20 cellular contexts compared by ENCODE assay signal in genomic region chr3:16596352-16597032, GRCh38. TPM values are rescaled to one million over a fixed set of nuclear protein-coding genes. Genes with fewer than 3 reads are reported as not detected.
DNase-seq lines count a peak whose midpoint lies in the region; ATAC-seq, FAIRE-seq and TF ChIP-seq lines count a peak whose summit lies in the region.
"Had no signal": no experiment of that assay in that cellular context is flagged by ENCODE, and none has a peak within 500 bp of the region (broad histone marks: within the 10 kb centered on the region; RNA-seq: fewer than 3 reads in every experiment).

No MANE protein-coding gene starts in this region.

- TF ChIP-seq CTCF in osteoblast (IDR thresholded peaks at IDR 0.05; ENCODE audit: extremely low read depth, low read depth, low read length) = no peak

- H3K4me1 Mint-ChIP-seq in activated CD4-positive, alpha-beta memory T cell treated with anti-CD3 and anti-CD28 coated beads for 36 hours (ENCODE audit: low read depth) = peaks cover 28% of the 10 kb centered on the region
- H3K4me1 Mint-ChIP-seq: central memory CD8-positive, alpha-beta T cell; GM23338 had no signal

- no peak overlapping the region for H3K4me2 ChIP-seq in osteoblast (ENCODE audit: insufficient read depth, low read length)
- H3K4me2 ChIP-seq: BLaER1 treated with 17β-estradiol and CSF1 and Interleukin-3, amounts not matched to agents 10 nM and 100 nM; GM23338 had no signal

- H3K9me3 Mint-ChIP-seq in activated CD4-positive, alpha-beta memory T cell treated with anti-CD3 and anti-CD28 coated beads for 36 hours = no peaks in the 10 kb centered on the region
- H3K9me3 Mint-ChIP-seq: central memory CD8-positive, alpha-beta T cell; GM23338 had no signal

- no peaks in the 10 kb centered on the region for H3K79me2 ChIP-seq in osteoblast (ENCODE audit: insufficient read depth, low read length)

- CTCF ChIA-PET in activated CD4-positive, alpha-beta memory T cell treated with anti-CD3 and anti-CD28 coated beads for 36 hours (lab: Charles Lee) = interaction anchor here (0.6 to 3.4 kb wide), 9 partner anchors 15 to 636 kb away, joined by 3 to 18 read pairs (median 4); partner anchors contain the start of genes DPH3 and OXNAD1

- FAIRE-seq in GM12892 (lab: Jason Lieb, UNC) = peak; percentile 60
- FAIRE-seq: endothelial cell of umbilical vein had no signal

- no peaks in the 10 kb centered on the region for H3K4me1 ChIP-seq in osteoblast (ENCODE audit: insufficient read depth, low read length)
- H3K4me1 ChIP-seq: BLaER1 treated with 17β-estradiol and CSF1 and Interleukin-3, amounts not matched to agents 10 nM and 100 nM; testis had no signal

- no peaks in the 10 kb centered on the region for H3K36me3 Mint-ChIP-seq in activated CD4-positive, alpha-beta memory T cell treated with anti-CD3 and anti-CD28 coated beads for 36 hours

- no peak overlapping the region for H3K27ac ChIP-seq in osteoblast (ENCODE audit: low read depth, low read length)
- H3K27ac ChIP-seq: BLaER1 treated with 17β-estradiol and CSF1 and Interleukin-3, amounts not matched to agents 10 nM and 100 nM had no signal

- H2AFZ ChIP-seq in osteoblast (ENCODE audit: low read length) = no peak overlapping the region
- H2AFZ ChIP-seq: GM23338 had no signal

- no peak overlapping the region for H3K27ac Mint-ChIP-seq in activated CD4-positive, alpha-beta memory T cell treated with anti-CD3 and anti-CD28 coated beads for 36 hours
- H3K27ac Mint-ChIP-seq: GM23338 had no signal

- H3K27me3 ChIP-seq in osteoblast (ENCODE audit: insufficient read depth, low read length) = no peaks in the 10 kb centered on the region
- H3K27me3 ChIP-seq: BLaER1 treated with 17β-estradiol and CSF1 and Interleukin-3, amounts not matched to agents 10 nM and 100 nM; testis had no signal

- DNase-seq in GM12892 (ENCODE audit: insufficient read length) (no peak), osteoblast (ENCODE audit: insufficient read length, low spot score, missing footprints) (no peak), inferior parietal cortex (ENCODE audit: extremely low spot score) (no peak), LoVo (ENCODE audit: low spot score) (no peak)
- peak; percentile 61 for DNase-seq in activated CD4-positive, alpha-beta memory T cell treated with anti-CD3 and anti-CD28 coated beads for 36 hours
- DNase-seq in effector CD8-positive, alpha-beta T cell (lab: John Stamatoyannopoulos, UW) = no peak
- DNase-seq: activated effector memory CD4-positive, alpha-beta T cell treated with anti-CD3 and anti-CD28 coated beads, Interleukin-2, amount 50 U/mL, for 16 hours; NCI-H187 treated with DMSO at 0.1 percent for 48 hours; retina; SIG-M5; testis had no signal

- intact Hi-C loops in activated CD4-positive, alpha-beta memory T cell treated with anti-CD3 and anti-CD28 coated beads for 36 hours (cut with micrococcal nuclease) = loop anchor here (1.0 to 10.0 kb wide), 6 partner anchors 228 to 1148 kb away; partner anchors contain the start of gene TBC1D5

- H3K4me3 ChIP-seq in osteoblast (ENCODE audit: insufficient read depth, low read length) = no peak overlapping the region
- H3K4me3 ChIP-seq: BLaER1 treated with 17β-estradiol and CSF1 and Interleukin-3, amounts not matched to agents 10 nM and 100 nM; GM23338; testis had no signal

- ATAC-seq in GM18907 (IDR thresholded peaks at IDR 0.05; ENCODE audit: unreplicated experiment) (peak; percentile 71), HG02884 (IDR thresholded peaks at IDR 0.05; ENCODE audit: unreplicated experiment) (peak; percentile 81)
- ATAC-seq: GM23338 had no signal

- H3K36me3 ChIP-seq in osteoblast (ENCODE audit: insufficient read depth, low read length) = no peaks in the 10 kb centered on the region
- H3K36me3 ChIP-seq: BLaER1 treated with 17β-estradiol and CSF1 and Interleukin-3, amounts not matched to agents 10 nM and 100 nM had no signal

- no peaks in the 10 kb centered on the region for H3K9me3 ChIP-seq in osteoblast (ENCODE audit: low read depth, low read length)
- H3K9me3 ChIP-seq: BLaER1 treated with 17β-estradiol and CSF1 and Interleukin-3, amounts not matched to agents 10 nM and 100 nM; testis had no signal

- no peaks in the 10 kb centered on the region for H4K20me1 ChIP-seq in osteoblast (ENCODE audit: insufficient read depth, low read length)
- H4K20me1 ChIP-seq: BLaER1 treated with 17β-estradiol and CSF1 and Interleukin-3, amounts not matched to agents 10 nM and 100 nM had no signal

- POLR2A ChIA-PET in activated CD4-positive, alpha-beta memory T cell treated with anti-CD3 and anti-CD28 coated beads for 36 hours (lab: Charles Lee) = interaction anchor here (0.7 to 1.4 kb wide), 3 partner anchors 145 to 555 kb away, joined by 3 to 5 read pairs (median 4); no protein-coding TSS in a partner anchor

- no peak for TF ChIP-seq POLR2A in GM12892 (IDR thresholded peaks at IDR 0.05; ENCODE audit: low read depth, low read length)

- no peak overlapping the region for H3K4me3 Mint-ChIP-seq in activated CD4-positive, alpha-beta memory T cell treated with anti-CD3 and anti-CD28 coated beads for 36 hours
- H3K4me3 Mint-ChIP-seq: central memory CD8-positive, alpha-beta T cell; GM23338 had no signal

- peaks cover 16% of the 10 kb centered on the region for H3K27me3 Mint-ChIP-seq in activated CD4-positive, alpha-beta memory T cell treated with anti-CD3 and anti-CD28 coated beads for 36 hours

RNA-seq across cellular contexts. Expression of gene DAZL, which starts 8.7 kb away (rescaled TPM):
- 0.89 TPM for polyA plus RNA-seq in GM12892 (2012; ENCODE audit: missing spikeins)
- not detected for total RNA-seq in activated CD4-positive, alpha-beta memory T cell treated with anti-CD3 and anti-CD28 coated beads for 36 hours
- total RNA-seq in osteoblast = not detected in 2 replicates
- total RNA-seq: Daoy, endothelial cell of umbilical vein, glomerular endothelial cell, kidney epithelial cell had no signal
- polyA plus RNA-seq: endothelial cell of umbilical vein had no signal
